In genomic region chr3:37014620-37015019, GRCh38 we compare ENCODE assay signal across 27 cellular contexts.
"Had no signal": no experiment of that assay in that cellular context is flagged by ENCODE, and none has a peak within 500 bp of the region (broad histone marks: within the 10 kb centered on the region; RNA-seq: fewer than 3 reads in every experiment).

No MANE protein-coding gene starts in this region.

- H3K27ac ChIP-seq: breast epithelium, esophagus muscularis mucosa, foreskin keratinocyte, sigmoid colon, suprapubic skin, tibial artery had no signal

- H3K4me2 ChIP-seq: smooth muscle cell had no signal

- FAIRE-seq: colon, keratinocyte had no signal

- H3K27me3 ChIP-seq: breast epithelium, esophagus muscularis mucosa, foreskin keratinocyte, sigmoid colon, suprapubic skin, tibial artery had no signal

- ATAC-seq: activated naive CD4-positive, alpha-beta T cell treated with anti-CD3 and anti-CD28 coated beads, Interleukin-2, amount 50 U/mL, for 72 hours; activated T-helper 17 cell treated with anti-CD3 and anti-CD28 coated beads, Interleukin-2, amount 50 U/mL, for 72 hours; foreskin keratinocyte; left colon; mucosa of descending colon; natural killer cell treated with Interleukin-12 subunit alpha and Interleukin-12 subunit beta and Interleukin-15 and Interleukin-18, amount 100 ng/mL, for 72 hours had no signal

- H3K9me3 ChIP-seq: breast epithelium, esophagus muscularis mucosa, mucosa of descending colon, sigmoid colon, suprapubic skin, tibial artery had no signal

- DNase-seq: activated CD4-positive, alpha-beta memory T cell treated with anti-CD3 and anti-CD28 coated beads for 36 hours; activated CD4-positive, alpha-beta T cell treated with anti-CD3 and anti-CD28 coated beads, Interleukin-2, amount 10 ng/mL, durations not matched to agents 24 days and 14 days; activated CD4-positive, CD25-positive, alpha-beta regulatory T cell treated with anti-CD3 and anti-CD28 coated beads, Interleukin-2, amount 50 U/mL, for 72 hours; activated CD8-positive, alpha-beta memory T cell treated with anti-CD3 and anti-CD28 coated beads, Interleukin-2, amount 50 U/mL, for 48 hours; activated gamma-delta T cell treated with Interleukin-2 at 50 U/mL for 16 hours; activated T-cell treated with anti-CD3 and anti-CD28 coated beads, Interleukin-2, amount 50 U/mL, for 24 hours; dermis blood vessel endothelial cell; effector CD4-positive, alpha-beta T cell; foreskin keratinocyte; left colon; mucosa of descending colon; posterior cingulate gyrus; sigmoid colon; stimulated activated CD4-positive, alpha-beta T cell treated with anti-CD3 and anti-CD28 coated beads, Interleukin-2, amount 100 ng/mL, for 24 hours; stimulated activated naive CD4-positive, alpha-beta T cell; T1000; tibial artery had no signal

- H3K4me1 ChIP-seq: breast epithelium, foreskin keratinocyte, sigmoid colon, suprapubic skin, tibial artery had no signal

- H3K4me3 ChIP-seq: breast epithelium, esophagus muscularis mucosa, lung, mucosa of descending colon, sigmoid colon, smooth muscle cell, suprapubic skin, tibial artery had no signal
